In the genomic region with DNA sequence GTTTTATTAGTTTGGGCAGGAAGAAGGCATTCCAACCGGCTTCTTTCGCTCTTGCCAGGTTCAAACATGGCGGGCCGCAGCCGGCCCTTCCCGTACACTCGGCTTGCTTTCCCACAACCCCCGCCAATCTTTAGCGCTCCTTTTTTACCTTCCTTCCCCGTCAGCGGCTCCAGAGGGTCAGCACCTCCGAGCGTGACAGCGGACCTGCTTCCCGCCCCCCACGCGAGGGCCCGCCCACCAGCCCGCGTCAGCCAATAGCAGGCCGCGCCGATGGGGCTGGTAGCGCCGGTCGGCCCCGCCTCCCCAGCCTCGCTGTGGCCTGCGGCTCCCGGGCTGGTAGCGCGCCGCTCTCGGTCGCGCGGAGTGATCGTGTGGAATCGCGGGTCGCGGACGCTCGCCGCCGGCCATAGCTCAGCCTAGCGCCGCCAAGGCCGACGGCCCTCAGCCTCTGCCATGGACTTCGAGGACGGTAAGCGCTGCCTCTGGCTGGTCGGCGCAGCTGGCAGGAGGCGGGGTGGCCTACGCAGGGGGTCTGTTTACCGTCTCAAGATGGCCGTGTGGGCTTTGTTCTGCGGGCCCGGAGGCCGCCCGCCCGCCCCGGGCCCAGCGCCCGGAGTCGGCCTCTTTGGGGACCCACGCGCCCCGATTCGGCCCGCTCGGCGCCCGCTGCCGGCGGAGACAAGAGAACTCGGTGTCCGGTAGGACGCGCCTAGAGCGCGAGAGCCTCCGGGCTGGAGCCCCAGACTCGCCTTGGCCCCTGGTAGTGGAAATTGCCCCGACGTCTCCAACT, we compare ENCODE assay signal across 1 cellular context.
A peak's percentile ranks its signal among the peaks of the same experiment; 100 is the strongest.
TF ChIP-seq lines count a peak whose summit lies in the region.

Gene ZNF326, plus strand, starts transcription at position 306 of the 790 bp plus-strand sequence. Its CDS starts 148 bp downstream, at position 454.

TF ChIP-seq in K562, 482 proteins besides CTCF, POLR2A, EP300 and RAD21 (continued from another document and continues in another):
- TF ChIP-seq, protein P1, sequence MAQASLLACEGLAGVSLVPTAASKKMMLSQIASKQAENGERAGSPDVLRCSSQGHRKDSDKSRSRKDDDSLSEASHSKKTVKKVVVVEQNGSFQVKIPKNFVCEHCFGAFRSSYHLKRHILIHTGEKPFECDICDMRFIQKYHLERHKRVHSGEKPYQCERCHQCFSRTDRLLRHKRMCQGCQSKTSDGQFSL (CRISPR knock-in tag; IDR thresholded peaks at IDR 0.05) = no peak
- TF ChIP-seq, protein P1 (tag; IDR thresholded peaks at IDR 0.05) = no peak
- TF ChIP-seq MCM7 (IDR thresholded peaks at IDR 0.05) = no peak
- TF ChIP-seq ZNF398 (CRISPR knock-in tag; IDR thresholded peaks at IDR 0.05) = no peak
- TF ChIP-seq SMARCC2 (IDR thresholded peaks at IDR 0.05; ENCODE audit: low read depth) = no peak
- no peak for TF ChIP-seq PURB (CRISPR knock-in tag; IDR thresholded peaks at IDR 0.05; ENCODE audit: low read depth)
- TF ChIP-seq CTCFL (IDR thresholded peaks at IDR 0.05; ENCODE audit: borderline replicate concordance, insufficient read depth, low read depth, low read length, poor library complexity, severe bottlenecking) = peak; percentile 81
- TF ChIP-seq, protein P2, sequence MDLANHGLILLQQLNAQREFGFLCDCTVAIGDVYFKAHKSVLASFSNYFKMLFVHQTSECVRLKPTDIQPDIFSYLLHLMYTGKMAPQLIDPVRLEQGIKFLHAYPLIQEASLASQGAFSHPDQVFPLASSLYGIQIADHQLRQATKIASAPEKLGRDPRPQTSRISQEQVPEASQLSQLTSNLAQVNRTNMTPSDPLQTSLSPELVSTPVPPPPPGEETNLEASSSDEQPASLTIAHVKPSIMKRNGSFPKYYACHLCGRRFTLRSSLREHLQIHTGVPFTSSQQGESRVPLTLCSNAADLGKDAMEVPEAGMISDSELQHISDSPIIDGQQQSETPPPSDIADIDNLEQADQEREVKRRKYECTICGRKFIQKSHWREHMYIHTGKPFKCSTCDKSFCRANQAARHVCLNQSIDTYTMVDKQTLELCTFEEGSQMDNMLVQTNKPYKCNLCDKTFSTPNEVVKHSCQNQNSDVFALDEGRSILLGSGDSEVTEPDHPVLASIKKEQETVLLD (IDR thresholded peaks at IDR 0.05) = no peak
- TF ChIP-seq SPI1 (IDR thresholded peaks at IDR 0.05; ENCODE audit: borderline replicate concordance, low read depth, low read length) = no peak
- no peak for TF ChIP-seq SLC30A9 (CRISPR knock-in tag; IDR thresholded peaks at IDR 0.05)
- TF ChIP-seq, protein P3, sequence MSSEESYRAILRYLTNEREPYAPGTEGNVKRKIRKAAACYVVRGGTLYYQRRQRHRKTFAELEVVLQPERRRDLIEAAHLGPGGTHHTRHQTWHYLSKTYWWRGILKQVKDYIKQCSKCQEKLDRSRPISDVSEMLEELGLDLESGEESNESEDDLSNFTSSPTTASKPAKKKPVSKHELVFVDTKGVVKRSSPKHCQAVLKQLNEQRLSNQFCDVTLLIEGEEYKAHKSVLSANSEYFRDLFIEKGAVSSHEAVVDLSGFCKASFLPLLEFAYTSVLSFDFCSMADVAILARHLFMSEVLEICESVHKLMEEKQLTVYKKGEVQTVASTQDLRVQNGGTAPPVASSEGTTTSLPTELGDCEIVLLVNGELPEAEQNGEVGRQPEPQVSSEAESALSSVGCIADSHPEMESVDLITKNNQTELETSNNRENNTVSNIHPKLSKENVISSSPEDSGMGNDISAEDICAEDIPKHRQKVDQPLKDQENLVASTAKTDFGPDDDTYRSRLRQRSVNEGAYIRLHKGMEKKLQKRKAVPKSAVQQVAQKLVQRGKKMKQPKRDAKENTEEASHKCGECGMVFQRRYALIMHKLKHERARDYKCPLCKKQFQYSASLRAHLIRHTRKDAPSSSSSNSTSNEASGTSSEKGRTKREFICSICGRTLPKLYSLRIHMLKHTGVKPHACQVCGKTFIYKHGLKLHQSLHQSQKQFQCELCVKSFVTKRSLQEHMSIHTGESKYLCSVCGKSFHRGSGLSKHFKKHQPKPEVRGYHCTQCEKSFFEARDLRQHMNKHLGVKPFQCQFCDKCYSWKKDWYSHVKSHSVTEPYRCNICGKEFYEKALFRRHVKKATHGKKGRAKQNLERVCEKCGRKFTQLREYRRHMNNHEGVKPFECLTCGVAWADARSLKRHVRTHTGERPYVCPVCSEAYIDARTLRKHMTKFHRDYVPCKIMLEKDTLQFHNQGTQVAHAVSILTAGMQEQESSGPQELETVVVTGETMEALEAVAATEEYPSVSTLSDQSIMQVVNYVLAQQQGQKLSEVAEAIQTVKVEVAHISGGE (CRISPR knock-in tag; IDR thresholded peaks at IDR 0.05) = peak in 1 of 3 experiments; percentile 92; a peak in 2 of 6 replicates
- TF ChIP-seq, protein P4, sequence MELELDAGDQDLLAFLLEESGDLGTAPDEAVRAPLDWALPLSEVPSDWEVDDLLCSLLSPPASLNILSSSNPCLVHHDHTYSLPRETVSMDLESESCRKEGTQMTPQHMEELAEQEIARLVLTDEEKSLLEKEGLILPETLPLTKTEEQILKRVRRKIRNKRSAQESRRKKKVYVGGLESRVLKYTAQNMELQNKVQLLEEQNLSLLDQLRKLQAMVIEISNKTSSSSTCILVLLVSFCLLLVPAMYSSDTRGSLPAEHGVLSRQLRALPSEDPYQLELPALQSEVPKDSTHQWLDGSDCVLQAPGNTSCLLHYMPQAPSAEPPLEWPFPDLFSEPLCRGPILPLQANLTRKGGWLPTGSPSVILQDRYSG (tag; conservative IDR thresholded peaks at IDR 0.05; ENCODE audit: low read depth) = no peak
- peak in 1 of 2 experiments; percentile 72; a peak in 2 of 4 replicates for TF ChIP-seq HDAC1 (IDR thresholded peaks at IDR 0.05)
- TF ChIP-seq CBX2 (IDR thresholded peaks at IDR 0.05; ENCODE audit: insufficient read depth, low read length, poor library complexity, severe bottlenecking) = no peak
- TF ChIP-seq BRF1 (IDR thresholded peaks at IDR 0.05; ENCODE audit: borderline replicate concordance, extremely low read depth, insufficient read length) = no peak
- no peak; a peak in 1 of 4 replicates for TF ChIP-seq RCOR1 (IDR thresholded peaks at IDR 0.05; ENCODE audit: borderline replicate concordance in 1 of 2, low read depth in 2 of 2, low read length in 2 of 2)
- no peak for TF ChIP-seq SNRNP70 (optimal IDR thresholded peaks at IDR 0.05; ENCODE audit: low read depth, low read length)
- 0 out of 2 replicates have a peak, but pooled peaks have one; percentile 39 for TF ChIP-seq CBFB (CRISPR knock-in tag; IDR thresholded peaks at IDR 0.05)
- TF ChIP-seq ZBED1 (IDR thresholded peaks at IDR 0.05) = peak; percentile 74; the same call in 1 of the 2 replicates
- no peak for TF ChIP-seq ZNF551 (CRISPR knock-in tag; IDR thresholded peaks at IDR 0.05)
- TF ChIP-seq PHF8 (IDR thresholded peaks at IDR 0.05; ENCODE audit: borderline replicate concordance, low read length) = peak; percentile 98
- no peak for TF ChIP-seq LARP7 (IDR thresholded peaks at IDR 0.05)
- no peak for TF ChIP-seq ARID3B (CRISPR knock-in tag; IDR thresholded peaks at IDR 0.05; ENCODE audit: borderline replicate concordance)
- TF ChIP-seq ARID2 (IDR thresholded peaks at IDR 0.05) = no peak
- no peak for TF ChIP-seq POLR3G (IDR thresholded peaks at IDR 0.05; ENCODE audit: extremely low read depth, insufficient read length, insufficient replicate concordance)
- TF ChIP-seq HMG20A (CRISPR knock-in tag; conservative IDR thresholded peaks at IDR 0.05) = no peak
- no peak for TF ChIP-seq ZNF184 (CRISPR knock-in tag; IDR thresholded peaks at IDR 0.05)
- TF ChIP-seq HDGF (IDR thresholded peaks at IDR 0.05) = no peak
- TF ChIP-seq HDAC3 (IDR thresholded peaks at IDR 0.05; ENCODE audit: borderline replicate concordance, partially characterized antibody) = no peak
- peak; percentile 79 for TF ChIP-seq MAX (CRISPR knock-in tag; IDR thresholded peaks at IDR 0.05)
- TF ChIP-seq LCOR (CRISPR knock-in tag; IDR thresholded peaks at IDR 0.05) = peak; percentile 53; the same call in 1 of the 2 replicates
- peak; percentile 83; the same call in 1 of the 2 replicates for TF ChIP-seq ZNF609 (CRISPR knock-in tag; IDR thresholded peaks at IDR 0.05; ENCODE audit: borderline replicate concordance)
- peak; percentile 44; the same call in 1 of the 2 replicates for TF ChIP-seq KLF13 (tag; IDR thresholded peaks at IDR 0.05; ENCODE audit: borderline replicate concordance, low read depth)
- TF ChIP-seq DDX20 (tag; IDR thresholded peaks at IDR 0.05; ENCODE audit: low read depth) = no peak
- no peak for TF ChIP-seq FOS (IDR thresholded peaks at IDR 0.05; ENCODE audit: extremely low read depth, insufficient read length)
